ENCODE assay signal across 20 cellular contexts in the genomic region with DNA sequence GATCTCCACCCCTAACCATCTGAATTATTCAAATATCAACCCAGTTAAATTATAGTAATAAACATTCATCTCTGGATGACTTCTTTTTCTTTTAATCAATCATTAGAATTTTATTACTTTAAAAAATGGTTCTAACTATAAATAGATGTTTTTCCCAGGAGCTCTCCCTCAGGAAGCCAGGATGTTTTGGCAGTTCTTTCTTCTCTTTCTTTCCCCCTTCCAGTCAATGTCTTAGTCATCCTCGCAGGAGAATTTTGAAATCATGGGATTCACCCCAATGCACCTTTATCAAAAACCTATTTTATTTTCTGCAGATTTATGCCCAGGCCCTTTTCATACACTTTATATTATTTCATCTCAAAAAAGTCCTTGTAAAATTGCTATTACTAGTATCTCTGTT.
"Had no signal": no experiment of that assay in that cellular context is flagged by ENCODE, and none has a peak within 500 bp of the region (broad histone marks: within the 10 kb centered on the region; RNA-seq: fewer than 3 reads in every experiment).

No MANE protein-coding gene starts in this region.

- FAIRE-seq: astrocyte, frontal cortex, TTC549 had no signal

- H3K27ac ChIP-seq: epithelial cell of prostate, right lobe of liver, thoracic aorta, WERI-Rb-1 had no signal

- H3K4me3 ChIP-seq: coronary artery, mucosa of descending colon, right lobe of liver, thoracic aorta had no signal

- H3K27me3 ChIP-seq: right lobe of liver had no signal

- H3K9me3 ChIP-seq: mucosa of descending colon, right lobe of liver, thoracic aorta had no signal

- ATAC-seq: mucosa of descending colon; stimulated activated naive B cell treated with anti-CD40 and anti-IgM and Interleukin-4, amounts not matched to agents 10 μg/mL and 1 μg/mL and 100 μg/mL, for 72 hours had no signal

- DNase-seq: activated CD4-positive, CD25-positive, alpha-beta regulatory T cell treated with anti-CD3 and anti-CD28 coated beads, Interleukin-2, amount 50 U/mL, for 72 hours; activated gamma-delta T cell treated with Interleukin-2 at 50 U/mL for 16 hours; activated T-cell treated with anti-CD3 and anti-CD28 coated beads, Interleukin-2, amount 50 U/mL, for 1 hour; cerebellar nuclear complex; hippocampal formation; mucosa of descending colon; naive B cell; nucleus accumbens; right lobe of liver; stimulated activated CD4-positive, alpha-beta T cell treated with anti-CD3 and anti-CD28 coated beads, Interleukin-2, amount 100 ng/mL, for 48 hours; stimulated activated CD8-positive, alpha-beta memory T cell treated with anti-CD3 and anti-CD28 coated beads, Interleukin-4, amount 100 ng/mL, for 48 hours; stimulated activated naive B cell treated with anti-CD40 and anti-IgM and Interleukin-4, amounts not matched to agents 10 μg/mL and 1 μg/mL and 100 μg/mL, for 72 hours; T-helper 1 cell; WERI-Rb-1 had no signal

- H3K4me1 ChIP-seq: right lobe of liver had no signal

- H3K36me3 ChIP-seq: right lobe of liver, thoracic aorta, WERI-Rb-1 had no signal
